18 cellular contexts compared by ENCODE assay signal in genomic region chr3:186959029-186959624, GRCh38. TPM values are rescaled to one million over a fixed set of nuclear protein-coding genes. Genes with fewer than 3 reads are reported as not detected.
DNase-seq lines count a peak whose midpoint lies in the region; ATAC-seq and TF ChIP-seq lines count a peak whose summit lies in the region.
"Had no signal": no experiment of that assay in that cellular context is flagged by ENCODE, and none has a peak within 500 bp of the region (broad histone marks: within the 10 kb centered on the region; RNA-seq: fewer than 3 reads in every experiment).

No MANE protein-coding gene starts in this region.

- H2AK5ac ChIP-seq in H9 (ENCODE audit: insufficient read length, low read length): no peak overlapping the region

- H3K4me1 Mint-ChIP-seq in activated naive CD8-positive, alpha-beta T cell (ENCODE audit: low read depth): peaks cover 64% of the 10 kb centered on the region
- peaks cover 33% of the 10 kb centered on the region for H3K4me1 Mint-ChIP-seq in activated naive CD8-positive, alpha-beta T cell treated with anti-CD3 and anti-CD28 coated beads for 36 hours
- H3K4me1 Mint-ChIP-seq in H9 (peaks cover 55 to 57% of the 10 kb centered on the region in 2 experiments), type B pancreatic cell (ENCODE audit: unreplicated experiment) (peaks cover 16% of the 10 kb centered on the region)
- H3K4me1 Mint-ChIP-seq in activated naive CD8-positive, alpha-beta T cell treated with anti-CD3 and anti-CD28 coated beads, Interleukin-2, amount 50 U/mL, for 24 hours: peaks cover 60% of the 10 kb centered on the region

- H3K23me2 ChIP-seq in H9 (ENCODE audit: insufficient read length, low read depth, low read length, poor library complexity, severe bottlenecking): no peaks in the 10 kb centered on the region

- H3K4me3 Mint-ChIP-seq in activated naive CD8-positive, alpha-beta T cell: no peak overlapping the region
- H3K4me3 Mint-ChIP-seq in activated naive CD8-positive, alpha-beta T cell treated with anti-CD3 and anti-CD28 coated beads for 36 hours: no peak overlapping the region
- H3K4me3 Mint-ChIP-seq in H9: no peak overlapping the region
- H3K4me3 Mint-ChIP-seq in activated naive CD8-positive, alpha-beta T cell treated with anti-CD3 and anti-CD28 coated beads, Interleukin-2, amount 50 U/mL, for 24 hours: no peak overlapping the region
- no peak overlapping the region for H3K4me3 Mint-ChIP-seq in type B pancreatic cell
- H3K4me3 Mint-ChIP-seq: T-helper 2 cell treated with Interferon-gamma antibody and Interleukin-4, amounts not matched to agents 5 μg/mL and 100 μg/mL, for 36 hours had no signal

- H3K9ac ChIP-seq in H9 (ENCODE audit: extremely low read depth, insufficient read length, low read length): no peak overlapping the region

- H4K91ac ChIP-seq in H9 (ENCODE audit: insufficient read length, low read depth, low read length): no peak overlapping the region

- no peak overlapping the region for H3K27ac ChIP-seq in H9 (ENCODE audit: insufficient read length, low read depth, low read length)
- H3K27ac ChIP-seq: HL-60 had no signal

- no peaks in the 10 kb centered on the region; the same call in 1 of the 2 replicates for H3K79me2 ChIP-seq in H9 (ENCODE audit: insufficient read depth, low read length)

- no peak overlapping the region for H3T11ph ChIP-seq in H9 (ENCODE audit: low read length)

- H3K9me3 ChIP-seq in H9 (ENCODE audit: control insufficient read depth, low read depth, low read length): no peaks in the 10 kb centered on the region

- H3K23ac ChIP-seq in H9 (ENCODE audit: insufficient read length, low read depth, low read length): no peak overlapping the region

- H3K4me1 ChIP-seq in H9 (ENCODE audit: insufficient read depth, low read length): peaks cover 14% of the 10 kb centered on the region; the same call in 1 of the 2 replicates

- ATAC-seq in activated naive CD8-positive, alpha-beta T cell treated with anti-CD3 and anti-CD28 coated beads, Interleukin-2, amount 50 U/mL, for 24 hours: no peak
- no peak for ATAC-seq in GM19023 (IDR thresholded peaks at IDR 0.05; ENCODE audit: unreplicated experiment)

- no peaks in the 10 kb centered on the region for H4K20me1 ChIP-seq in H9 (ENCODE audit: control insufficient read depth, insufficient read depth, insufficient read length)

- H2BK5ac ChIP-seq in H9 (ENCODE audit: insufficient read length, low read length): no peak overlapping the region

- peak overlapping the region; percentile 13 for H3K27ac Mint-ChIP-seq in activated naive CD8-positive, alpha-beta T cell
- H3K27ac Mint-ChIP-seq in activated naive CD8-positive, alpha-beta T cell treated with anti-CD3 and anti-CD28 coated beads for 36 hours: no peak overlapping the region
- H3K27ac Mint-ChIP-seq in H9 (peak overlapping the region in 2 of 3 experiments; percentile 31 to 37; a peak in 1 of 7 replicates), type B pancreatic cell (no peak overlapping the region)
- peak overlapping the region; percentile 22 for H3K27ac Mint-ChIP-seq in activated naive CD8-positive, alpha-beta T cell treated with anti-CD3 and anti-CD28 coated beads, Interleukin-2, amount 50 U/mL, for 24 hours

- no peaks in the 10 kb centered on the region for H3K27me3 ChIP-seq in H9 (ENCODE audit: insufficient read depth, low read length)

- no CpG with 5 or more reads among the region's 3 CpGs for WGBS in H9 (ENCODE audit: extremely low coverage, insufficient read length, low lambda C conversion rate)

- no peak overlapping the region for H4K5ac ChIP-seq in H9 (ENCODE audit: insufficient read length, low read depth, low read length)

- H3K14ac ChIP-seq in H9 (ENCODE audit: insufficient read depth, low read length): no peak overlapping the region

- H2BK12ac ChIP-seq in H9 (ENCODE audit: insufficient read length, low read depth, low read length): no peak overlapping the region

- no peak overlapping the region for H2BK120ac ChIP-seq in H9 (ENCODE audit: low read depth, low read length, poor library complexity, severe bottlenecking)

- H3K9me3 Mint-ChIP-seq in activated naive CD8-positive, alpha-beta T cell (ENCODE audit: low read depth): peaks cover under 1% of the 10 kb centered on the region
- peaks cover 6% of the 10 kb centered on the region for H3K9me3 Mint-ChIP-seq in activated naive CD8-positive, alpha-beta T cell treated with anti-CD3 and anti-CD28 coated beads for 36 hours
- H3K9me3 Mint-ChIP-seq in H9 (no peaks in the 10 kb centered on the region), type B pancreatic cell (no peaks in the 10 kb centered on the region)
- H3K9me3 Mint-ChIP-seq in activated naive CD8-positive, alpha-beta T cell treated with anti-CD3 and anti-CD28 coated beads, Interleukin-2, amount 50 U/mL, for 24 hours: peaks cover under 1% of the 10 kb centered on the region

- TF ChIP-seq CTCF in H9 (conservative IDR thresholded peaks at IDR 0.05): peak; percentile 30; the same call in 2 of the 3 replicates
- peak; percentile 25 for TF ChIP-seq CTCF in type B pancreatic cell (conservative IDR thresholded peaks at IDR 0.05)

- H3K56ac ChIP-seq in H9 (ENCODE audit: insufficient read length, low read depth, low read length): no peak overlapping the region

- H2BK20ac ChIP-seq in H9 (ENCODE audit: low read depth, low read length, poor library complexity, severe bottlenecking): no peak overlapping the region

- H3K18ac ChIP-seq in H9 (ENCODE audit: insufficient read length, low read depth, low read length): no peak overlapping the region

- H3K36me3 Mint-ChIP-seq in activated naive CD8-positive, alpha-beta T cell: peaks cover 20% of the 10 kb centered on the region
- H3K36me3 Mint-ChIP-seq in activated naive CD8-positive, alpha-beta T cell treated with anti-CD3 and anti-CD28 coated beads for 36 hours: peaks cover 28% of the 10 kb centered on the region
- peaks cover 8 to 43% (median 24%) of the 10 kb centered on the region in 3 experiments for H3K36me3 Mint-ChIP-seq in H9 (ENCODE audit: insufficient read depth in 1 of 3, low read depth in 3 of 3)
- peaks cover 29% of the 10 kb centered on the region for H3K36me3 Mint-ChIP-seq in activated naive CD8-positive, alpha-beta T cell treated with anti-CD3 and anti-CD28 coated beads, Interleukin-2, amount 50 U/mL, for 24 hours (ENCODE audit: low read depth)
- H3K36me3 Mint-ChIP-seq in type B pancreatic cell: no peaks in the 10 kb centered on the region

- no peak overlapping the region for H3K4me2 ChIP-seq in H9 (ENCODE audit: insufficient read depth, insufficient read length, low read length)

- no peak overlapping the region for H2AFZ ChIP-seq in H9 (ENCODE audit: low read length)

- no peak for DNase-seq in activated naive CD8-positive, alpha-beta T cell treated with anti-CD3 and anti-CD28 coated beads for 36 hours
- DNase-seq in H9 (no peak), type B pancreatic cell (ENCODE audit: extremely low spot score, unreplicated experiment) (no peak), SW 1271 (lab: John Stamatoyannopoulos, UW) (no peak)
- DNase-seq in activated naive CD8-positive, alpha-beta T cell treated with anti-CD3 and anti-CD28 coated beads, Interleukin-2, amount 50 U/mL, for 24 hours: no peak
- no peak for DNase-seq in activated CD8-positive, alpha-beta memory T cell treated with anti-CD3 and anti-CD28 coated beads, Interleukin-2, amount 50 U/mL, for 48 hours
- DNase-seq: activated CD4-positive, alpha-beta T cell treated with anti-CD3 and anti-CD28 coated beads, Interleukin-2, amount 50 U/mL, for 1 hour; cortex of kidney; erythroblast; Kasumi-1; NCI-H1930; NCI-H69; occipital lobe; stimulated activated CD4-positive, alpha-beta T cell treated with anti-CD3 and anti-CD28 coated beads, Interleukin-4, amount 100 ng/mL, for 4 hours had no signal

- H4K8ac ChIP-seq in H9 (replicated peaks; ENCODE audit: insufficient read length, low read depth, low read length): no peak overlapping the region

- no peaks in the 10 kb centered on the region for H3K79me1 ChIP-seq in H9 (ENCODE audit: insufficient read depth, low read depth, low read length, poor library complexity, severe bottlenecking)

- H3K27me3 Mint-ChIP-seq in activated naive CD8-positive, alpha-beta T cell: no peaks in the 10 kb centered on the region
- no peaks in the 10 kb centered on the region for H3K27me3 Mint-ChIP-seq in activated naive CD8-positive, alpha-beta T cell treated with anti-CD3 and anti-CD28 coated beads for 36 hours
- no peaks in the 10 kb centered on the region for H3K27me3 Mint-ChIP-seq in H9 (ENCODE audit: low read depth)
- H3K27me3 Mint-ChIP-seq in activated naive CD8-positive, alpha-beta T cell treated with anti-CD3 and anti-CD28 coated beads, Interleukin-2, amount 50 U/mL, for 24 hours: no peaks in the 10 kb centered on the region
- H3K27me3 Mint-ChIP-seq in type B pancreatic cell: no peaks in the 10 kb centered on the region

- H2BK15ac ChIP-seq in H9 (ENCODE audit: low read depth, low read length): no peak overlapping the region

- no peak overlapping the region for H3K4ac ChIP-seq in H9 (ENCODE audit: low read depth, low read length)

RNA-seq across cellular contexts. Expression of gene ST6GAL1, which starts 28.8 kb away (rescaled TPM):
- 10 to 100 TPM; 97.4 to 98.8 TPM for total RNA-seq in activated naive CD8-positive, alpha-beta T cell treated with anti-CD3 and anti-CD28 coated beads for 36 hours
- total RNA-seq in H9 (2021) (139 and 141 TPM in 2 replicates), type B pancreatic cell (ENCODE audit: low replicate concordance) (22.3 and 51.8 TPM in 2 replicates)

Comparison
In these comparisons a context has a peak if more than half of its experiments do, and no peak if none do; other contexts are left out.
1. H3K27ac Mint-ChIP-seq: peak in activated naive CD8-positive, alpha-beta T cell (single experiment), H9 (2 of 3) and activated naive CD8-positive, alpha-beta T cell treated with anti-CD3 and anti-CD28 coated beads, Interleukin-2, amount 50 U/mL, for 24 hours (single experiment); none in activated naive CD8-positive, alpha-beta T cell treated with anti-CD3 and anti-CD28 coated beads for 36 hours (single experiment) and type B pancreatic cell (single experiment).